Comparison of ENCODE assay signal across 8 cellular contexts in the genomic region with DNA sequence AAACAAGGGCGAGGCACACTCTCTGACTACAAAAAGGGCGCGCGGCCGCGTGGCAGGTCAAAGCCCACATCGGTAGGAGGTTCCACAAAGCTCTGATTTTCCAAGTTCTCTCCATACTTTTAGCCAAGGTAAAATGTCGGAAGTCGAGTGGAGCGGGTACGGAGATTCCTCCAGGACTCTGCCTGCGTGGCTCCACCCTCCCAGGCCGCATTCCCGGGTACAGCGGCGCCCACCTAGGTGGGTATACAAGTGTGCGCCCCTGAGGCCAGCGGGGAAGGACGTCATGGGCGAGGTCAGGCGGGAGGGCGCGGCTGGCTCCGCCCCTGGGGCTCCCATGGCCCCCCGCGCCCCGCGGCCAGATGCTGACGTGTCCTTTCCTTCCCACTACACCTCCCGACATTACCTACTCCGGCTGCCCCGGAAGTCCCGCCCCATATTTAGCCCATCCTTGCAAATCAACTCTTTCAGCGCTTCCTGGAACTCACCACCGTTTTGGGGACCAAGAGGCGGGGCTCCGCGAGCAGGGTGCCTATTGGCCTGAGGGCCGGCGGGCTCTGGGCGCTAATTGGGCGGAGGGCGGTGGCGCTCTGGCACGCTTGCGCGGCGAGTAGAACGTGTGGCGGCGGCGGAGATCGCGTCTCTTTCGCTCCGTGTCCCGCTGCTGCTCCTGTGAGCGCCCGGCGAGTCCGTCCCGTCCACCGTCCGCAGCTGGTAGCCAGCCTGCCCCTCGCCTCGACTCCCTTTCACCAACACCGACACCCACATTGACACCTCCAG. TPM values are rescaled to one million over a fixed set of nuclear protein-coding genes. Genes with fewer than 3 reads are reported as not detected.
A peak's percentile ranks its signal among the peaks of the same experiment; 100 is the strongest.
DNase-seq lines count a peak whose midpoint lies in the region; ATAC-seq and TF ChIP-seq lines count a peak whose summit lies in the region.

A gene (plus strand): TSS at position 639 of the 777 bp plus-strand sequence. CDS start 180 bp downstream, outside the sequence.

- peak; percentile 98 for DNase-seq in NCI-H774 (lab: John Stamatoyannopoulos, UW)
- DNase-seq in activated CD4-positive, alpha-beta T cell treated with anti-CD3 and anti-CD28 coated beads, Interleukin-2, amount 50 U/mL, for 4 hours = peak; percentile 98 to 99
- peak; percentile 100 for DNase-seq in left lobe of liver (ENCODE audit: low spot score)
- DNase-seq in stimulated activated CD4-positive, alpha-beta T cell treated with anti-CD3 and anti-CD28 coated beads, Interleukin-2, amount 100 ng/mL, for 48 hours = peak; percentile 93 to 96

- H3K9me3 Mint-ChIP-seq in dendritic cell treated with granulocyte-macrophage colony-stimulating factor and Interleukin-4, amounts not matched to agents 40 ng/mL and 50 ng/mL, for 4 days = no peaks in the 10 kb centered on the region

- H3K27ac Mint-ChIP-seq in dendritic cell treated with granulocyte-macrophage colony-stimulating factor and Interleukin-4, amounts not matched to agents 40 ng/mL and 50 ng/mL, for 4 days = peak within 1 kb of the TSS; percentile 95

- ATAC-seq in GM19395 (IDR thresholded peaks at IDR 0.05; ENCODE audit: unreplicated experiment) (peak; percentile 96), HG03565 (IDR thresholded peaks at IDR 0.05; ENCODE audit: unreplicated experiment) (peak; percentile 92), left lobe of liver (peak; percentile 92)

- no peaks in the 10 kb centered on the region for H3K27me3 Mint-ChIP-seq in dendritic cell treated with granulocyte-macrophage colony-stimulating factor and Interleukin-4, amounts not matched to agents 40 ng/mL and 50 ng/mL, for 4 days

- H3K36me3 Mint-ChIP-seq in dendritic cell treated with granulocyte-macrophage colony-stimulating factor and Interleukin-4, amounts not matched to agents 40 ng/mL and 50 ng/mL, for 4 days (ENCODE audit: low read depth) = peaks cover 29% of the 10 kb centered on the region

- intact Hi-C loops in dendritic cell treated with granulocyte-macrophage colony-stimulating factor and Interleukin-4, amounts not matched to agents 40 ng/mL and 50 ng/mL, for 4 days (cut with micrococcal nuclease) = loop anchor here (1.0 kb wide), 2 partner anchors 63 to 66 kb away; a partner anchor contains a TSS

- peaks cover 44% of the 10 kb centered on the region for H3K4me1 Mint-ChIP-seq in dendritic cell treated with granulocyte-macrophage colony-stimulating factor and Interleukin-4, amounts not matched to agents 40 ng/mL and 50 ng/mL, for 4 days (ENCODE audit: low read depth)

- no peak for TF ChIP-seq CTCF in C4-2B (conservative IDR thresholded peaks at IDR 0.05)

- peak within 1 kb of the TSS; percentile 95 for H3K4me3 Mint-ChIP-seq in dendritic cell treated with granulocyte-macrophage colony-stimulating factor and Interleukin-4, amounts not matched to agents 40 ng/mL and 50 ng/mL, for 4 days

- peak within 1 kb of the TSS; percentile 96 for H3K27ac ChIP-seq in C4-2B

RNA-seq across cellular contexts. Expression of the gene that starts here (rescaled TPM):
- 152 TPM for total RNA-seq in left lobe of liver

Comparison
In these comparisons a context has a peak if more than half of its experiments do, and no peak if none do; other contexts are left out.
1. Peak in every context shown above with its lines: DNase-seq, ATAC-seq and H3K27ac ChIP-seq.